In the genomic region with DNA sequence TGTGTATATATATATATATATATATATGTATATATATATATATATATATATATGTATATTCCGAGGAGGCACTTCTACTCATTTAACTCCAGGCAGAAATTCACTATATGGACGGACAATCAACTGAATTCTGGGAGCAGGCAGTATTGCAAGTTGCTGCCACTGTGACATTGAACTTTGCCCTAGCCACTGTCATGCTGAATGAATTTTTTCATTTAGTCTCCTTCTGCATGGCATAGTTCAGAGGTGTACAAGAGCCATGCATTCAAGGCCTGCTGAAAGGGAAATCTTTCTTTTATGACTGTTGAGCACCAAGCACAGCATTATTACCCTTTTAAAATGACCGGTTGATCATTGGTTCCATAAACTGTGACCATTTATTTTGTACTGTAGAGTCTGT, we compare ENCODE assay signal across 30 cellular contexts.
"Had no signal": no experiment of that assay in that cellular context is flagged by ENCODE, and none has a peak within 500 bp of the region (broad histone marks: within the 10 kb centered on the region; RNA-seq: fewer than 3 reads in every experiment).

No MANE protein-coding gene starts in this region.

- H3K36me3 ChIP-seq: ascending aorta, breast epithelium, cardiac muscle cell, colonic mucosa, esophagus squamous epithelium, gastroesophageal sphincter had no signal

- H3K27ac ChIP-seq: ascending aorta, breast epithelium, cardiac muscle cell, colonic mucosa, epithelial cell of prostate, esophagus squamous epithelium, gastroesophageal sphincter, VCaP had no signal

- DNase-seq: activated CD4-positive, alpha-beta memory T cell treated with anti-CD3 and anti-CD28 coated beads, Interleukin-2, amount 10 ng/mL, durations not matched to agents 7 days and 5 days; activated CD4-positive, alpha-beta T cell treated with anti-CD3 and anti-CD28 coated beads for 1 hour; activated CD4-positive, alpha-beta T cell treated with anti-CD3 and anti-CD28 coated beads for 4 hours; activated CD4-positive, alpha-beta T cell treated with anti-CD3 and anti-CD28 coated beads, Interleukin-2, amount 10 ng/mL, durations not matched to agents 7 days and 5 days; activated CD4-positive, alpha-beta T cell treated with anti-CD3 and anti-CD28 coated beads, Interleukin-2, amount 50 U/mL, for 4 hours; activated CD8-positive, alpha-beta memory T cell treated with anti-CD3 and anti-CD28 coated beads, Interleukin-2, amount 50 U/mL, for 48 hours; activated gamma-delta T cell; activated naive CD4-positive, alpha-beta T cell; activated naive CD4-positive, alpha-beta T cell treated with anti-CD3 and anti-CD28 coated beads, Interleukin-2, amount 10 ng/mL, durations not matched to agents 7 days and 5 days; activated naive CD8-positive, alpha-beta T cell treated with anti-CD3 and anti-CD28 coated beads, Interleukin-2, amount 10 ng/mL, durations not matched to agents 7 days and 5 days; activated T-cell treated with anti-CD3 and anti-CD28 coated beads for 4 hours; activated T-cell treated with anti-CD3 and anti-CD28 coated beads, Interleukin-2, amount 50 U/mL, for 24 hours; activated T-cell treated with anti-CD3 and anti-CD28 coated beads, Interleukin-2, amount 50 U/mL, for 72 hours; central memory CD4-positive, alpha-beta T cell; cerebellar nuclear complex; colonic mucosa; effector CD8-positive, alpha-beta T cell; esophagus squamous epithelium; foreskin melanocyte; T-helper 2 cell had no signal

- H3K4me3 ChIP-seq: ascending aorta, breast epithelium, cardiac muscle cell, colonic mucosa, esophagus squamous epithelium, gastroesophageal sphincter had no signal

- H3K9me3 ChIP-seq: ascending aorta, breast epithelium, colonic mucosa, esophagus squamous epithelium, gastroesophageal sphincter had no signal

- H3K27me3 ChIP-seq: ascending aorta, breast epithelium, cardiac muscle cell, colonic mucosa, esophagus squamous epithelium, gastroesophageal sphincter had no signal

- ATAC-seq: activated naive CD4-positive, alpha-beta T cell treated with anti-CD3 and anti-CD28 coated beads, Interleukin-2, amount 50 U/mL, for 72 hours; activated T-cell treated with anti-CD3 and anti-CD28 coated beads, Interleukin-2, amount 50 U/mL, for 72 hours; gastroesophageal sphincter; WTC11 had no signal

- FAIRE-seq: endometrium, endothelial cell of umbilical vein had no signal

- H3K4me1 ChIP-seq: ascending aorta, breast epithelium, colonic mucosa, esophagus squamous epithelium, gastroesophageal sphincter had no signal
